In genomic region chr1:116262207-116262994, GRCh38 we compare ENCODE assay signal across 28 cellular contexts.
DNase-seq lines count a peak whose midpoint lies in the region; TF ChIP-seq lines count a peak whose summit lies in the region.
"Had no signal": no experiment of that assay in that cellular context is flagged by ENCODE, and none has a peak within 500 bp of the region (broad histone marks: within the 10 kb centered on the region; RNA-seq: fewer than 3 reads in every experiment).

No MANE protein-coding gene starts in this region.

- no peaks in the 10 kb centered on the region for H3K79me2 ChIP-seq in smooth muscle cell (ENCODE audit: low read depth)

- no peak overlapping the region for H3K27ac Mint-ChIP-seq in immature natural killer cell
- H3K27ac Mint-ChIP-seq: activated CD4-positive, alpha-beta T cell treated with anti-CD3 and anti-CD28 coated beads, Interleukin-2, amount 10 ng/mL, durations not matched to agents 7 days and 5 days; activated T-cell treated with anti-CD3 and anti-CD28 coated beads, Interleukin-2, amount 50 U/mL, for 24 hours had no signal

- H3K9me3 ChIP-seq in smooth muscle cell (replicated peaks; ENCODE audit: low read depth) = no peaks in the 10 kb centered on the region
- H3K9me3 ChIP-seq: breast epithelium, left lung, prostate gland, right lobe of liver had no signal

- H3K4me3 ChIP-seq in epithelial cell of esophagus (ENCODE audit: low read length) (no peak overlapping the region), smooth muscle cell (no peak overlapping the region)
- H3K4me3 ChIP-seq: breast epithelium, left lung, prostate gland, right lobe of liver had no signal

- peak overlapping the region; percentile 2 for H3K4me2 ChIP-seq in smooth muscle cell

- no peak overlapping the region for H3K9ac ChIP-seq in smooth muscle cell (ENCODE audit: low read depth)

- no peaks in the 10 kb centered on the region for H3F3A ChIP-seq in smooth muscle cell (ENCODE audit: low read depth)

- H3K27me3 Mint-ChIP-seq in immature natural killer cell (ENCODE audit: low read depth in 3 of 3) = peaks cover 0 to 5% (median 2%) of the 10 kb centered on the region in 3 donors
- H3K27me3 Mint-ChIP-seq: activated CD4-positive, alpha-beta T cell treated with anti-CD3 and anti-CD28 coated beads, Interleukin-2, amount 10 ng/mL, durations not matched to agents 7 days and 5 days; activated naive CD8-positive, alpha-beta T cell treated with anti-CD3 and anti-CD28 coated beads for 36 hours; activated T-cell treated with anti-CD3 and anti-CD28 coated beads, Interleukin-2, amount 50 U/mL, for 24 hours had no signal

- DNase-seq in GM20000 (ENCODE audit: low spot score) (peak; percentile 31), NCI-H526 (lab: John Stamatoyannopoulos, UW) (peak; percentile 77 to 85), epithelial cell of esophagus (ENCODE audit: low read depth) (peak; percentile 15), smooth muscle cell (lab: John Stamatoyannopoulos, UW; ENCODE audit: unreplicated experiment) (no peak), immature natural killer cell (no peak), NCI-H2196 (lab: John Stamatoyannopoulos, UW; ENCODE audit: unreplicated experiment) (no peak), foreskin melanocyte (no peak)
- DNase-seq: activated CD4-positive, alpha-beta T cell treated with anti-CD3 and anti-CD28 coated beads, Interleukin-2, amount 10 ng/mL, durations not matched to agents 7 days and 5 days; activated gamma-delta T cell; activated naive CD8-positive, alpha-beta T cell treated with anti-CD3 and anti-CD28 coated beads for 36 hours; activated T-cell treated with anti-CD3 and anti-CD28 coated beads, Interleukin-2, amount 50 U/mL, for 24 hours; C1 segment of cervical spinal cord; effector CD4-positive, alpha-beta T cell; head of caudate nucleus; islet precursor cell; left lung; mesenchymal stem cell; NCI-H1417; NCI-H2029 treated with DMSO at 0.1 percent for 48 hours; NCI-H226; NCI-H748 treated with DMSO at 0.1 percent for 48 hours; right lobe of liver; SIG-M5; stimulated activated CD4-positive, alpha-beta T cell treated with anti-CD3 and anti-CD28 coated beads, Interleukin-2, amount 100 ng/mL, for 48 hours; T-helper 9 cell; trophoblast cell had no signal

- WGBS in smooth muscle cell (ENCODE audit: low lambda C conversion rate) = 65% methylated on average over 8 of the region's 8 CpGs

- no peaks in the 10 kb centered on the region for H3K36me3 Mint-ChIP-seq in immature natural killer cell

- peaks cover 0 to 6% of the 10 kb centered on the region in 2 donors for H3K4me1 Mint-ChIP-seq in immature natural killer cell

- no peak overlapping the region for H3K4me3 Mint-ChIP-seq in immature natural killer cell
- H3K4me3 Mint-ChIP-seq: activated CD4-positive, alpha-beta T cell treated with anti-CD3 and anti-CD28 coated beads, Interleukin-2, amount 10 ng/mL, durations not matched to agents 7 days and 5 days; activated naive CD8-positive, alpha-beta T cell treated with anti-CD3 and anti-CD28 coated beads for 36 hours; activated T-cell treated with anti-CD3 and anti-CD28 coated beads, Interleukin-2, amount 50 U/mL, for 24 hours had no signal

- no peaks in the 10 kb centered on the region for H4K20me1 ChIP-seq in smooth muscle cell (ENCODE audit: low read depth)

- no peaks in the 10 kb centered on the region for H3K27me3 ChIP-seq in smooth muscle cell (ENCODE audit: low read depth)
- H3K27me3 ChIP-seq: breast epithelium, left lung, right lobe of liver had no signal

- H3K9me3 Mint-ChIP-seq in immature natural killer cell = no peaks in the 10 kb centered on the region
- H3K9me3 Mint-ChIP-seq: activated naive CD8-positive, alpha-beta T cell treated with anti-CD3 and anti-CD28 coated beads for 36 hours; activated T-cell treated with anti-CD3 and anti-CD28 coated beads, Interleukin-2, amount 50 U/mL, for 24 hours had no signal

- H3K27ac ChIP-seq in smooth muscle cell (ENCODE audit: low read depth) = no peak overlapping the region
- H3K27ac ChIP-seq: breast epithelium, left lung, prostate gland, right lobe of liver had no signal

- no peak overlapping the region for H2AFZ ChIP-seq in smooth muscle cell (ENCODE audit: low read depth)

- TF ChIP-seq CTCF in GM20000 (IDR thresholded peaks at IDR 0.05; ENCODE audit: extremely low read depth, missing control alignments) = no peak
- no peak for TF ChIP-seq CTCF in epithelial cell of esophagus (IDR thresholded peaks at IDR 0.05; ENCODE audit: insufficient read depth, low read depth, low read length, missing control alignments)
- TF ChIP-seq CTCF in smooth muscle cell (IDR thresholded peaks at IDR 0.05; ENCODE audit: borderline replicate concordance, insufficient read depth, poor library complexity, severe bottlenecking) = no peak

- H3K4me1 ChIP-seq in smooth muscle cell (ENCODE audit: low read depth) = peaks cover 10% of the 10 kb centered on the region
- H3K4me1 ChIP-seq: breast epithelium, left lung, prostate gland, right lobe of liver had no signal

- no peaks in the 10 kb centered on the region for H3K36me3 ChIP-seq in smooth muscle cell (ENCODE audit: low read depth)
- H3K36me3 ChIP-seq: breast epithelium, left lung, prostate gland, right lobe of liver had no signal

Comparison
In these comparisons a context has a peak if more than half of its experiments do, and no peak if none do; other contexts are left out.
1. DNase-seq: peak in GM20000 (single experiment), NCI-H526 (2 of 2) and epithelial cell of esophagus (single experiment); none in smooth muscle cell (single experiment), immature natural killer cell (0 of 3), NCI-H2196 (single experiment) and foreskin melanocyte (single experiment).